ENCODE assay signal across 1 cellular context in the genomic region with DNA sequence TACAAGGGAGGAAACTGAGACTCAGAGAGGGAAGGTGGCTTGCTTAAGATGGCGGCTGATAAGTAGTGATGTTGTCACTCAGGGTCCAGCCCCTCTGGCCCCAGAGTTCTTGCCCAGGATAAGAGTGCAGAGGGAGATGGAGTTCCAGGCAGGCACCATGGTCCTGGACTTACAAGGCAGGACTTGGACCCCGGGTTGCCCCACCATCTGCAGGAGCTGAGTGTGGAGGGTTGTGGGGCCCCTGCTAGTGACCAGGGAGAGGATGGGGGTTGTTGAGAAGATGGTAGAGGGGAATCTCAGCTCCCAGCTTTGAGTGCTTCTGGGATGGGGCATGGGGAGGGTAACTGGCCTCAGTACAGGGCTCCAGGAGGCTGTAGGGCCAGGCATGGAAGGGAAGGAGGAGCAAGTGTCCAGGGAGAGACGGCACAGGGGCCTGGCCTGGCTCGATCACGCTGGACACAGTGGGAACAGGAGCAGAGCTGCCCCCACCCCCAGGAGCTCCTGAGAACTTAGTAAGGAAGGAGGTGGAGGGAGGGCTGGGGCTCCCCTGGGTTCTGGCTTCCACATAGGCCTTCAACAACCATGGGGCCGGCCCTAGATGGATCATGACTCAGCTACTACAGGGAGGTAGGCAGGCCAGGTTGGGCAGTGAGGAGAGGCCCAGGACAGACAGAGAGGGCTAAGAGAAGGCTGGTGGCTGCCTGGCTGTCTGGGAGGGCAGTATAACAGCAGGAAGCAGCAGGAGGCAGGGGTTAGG.
TF ChIP-seq lines count a peak whose summit lies in the region.

No MANE protein-coding gene starts in this region.

TF ChIP-seq in SK-N-SH, 30 proteins besides CTCF, POLR2A, EP300 and RAD21 (continued from another document):
- TF ChIP-seq TAF1 (IDR thresholded peaks at IDR 0.05; ENCODE audit: borderline replicate concordance, low read depth, low read length) (peak; percentile 22; the same call in 1 of the 2 replicates), ELF1 (IDR thresholded peaks at IDR 0.05) (no peak), GATA2 (CRISPR knock-in tag; IDR thresholded peaks at IDR 0.05) (no peak), FOXJ3 (CRISPR knock-in tag; IDR thresholded peaks at IDR 0.05) (no peak), NRF1 (IDR thresholded peaks at IDR 0.05; ENCODE audit: low read depth, low read length) (no peak), FOSL2 (IDR thresholded peaks at IDR 0.05; ENCODE audit: borderline replicate concordance, low read depth) (no peak; the same call in 1 of the 2 replicates)
- TF ChIP-seq, protein P1, sequence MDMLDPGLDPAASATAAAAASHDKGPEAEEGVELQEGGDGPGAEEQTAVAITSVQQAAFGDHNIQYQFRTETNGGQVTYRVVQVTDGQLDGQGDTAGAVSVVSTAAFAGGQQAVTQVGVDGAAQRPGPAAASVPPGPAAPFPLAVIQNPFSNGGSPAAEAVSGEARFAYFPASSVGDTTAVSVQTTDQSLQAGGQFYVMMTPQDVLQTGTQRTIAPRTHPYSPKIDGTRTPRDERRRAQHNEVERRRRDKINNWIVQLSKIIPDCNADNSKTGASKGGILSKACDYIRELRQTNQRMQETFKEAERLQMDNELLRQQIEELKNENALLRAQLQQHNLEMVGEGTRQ (IDR thresholded peaks at IDR 0.05; ENCODE audit: borderline replicate concordance, low read depth, low read length): no peak
- TF ChIP-seq, protein P2, sequence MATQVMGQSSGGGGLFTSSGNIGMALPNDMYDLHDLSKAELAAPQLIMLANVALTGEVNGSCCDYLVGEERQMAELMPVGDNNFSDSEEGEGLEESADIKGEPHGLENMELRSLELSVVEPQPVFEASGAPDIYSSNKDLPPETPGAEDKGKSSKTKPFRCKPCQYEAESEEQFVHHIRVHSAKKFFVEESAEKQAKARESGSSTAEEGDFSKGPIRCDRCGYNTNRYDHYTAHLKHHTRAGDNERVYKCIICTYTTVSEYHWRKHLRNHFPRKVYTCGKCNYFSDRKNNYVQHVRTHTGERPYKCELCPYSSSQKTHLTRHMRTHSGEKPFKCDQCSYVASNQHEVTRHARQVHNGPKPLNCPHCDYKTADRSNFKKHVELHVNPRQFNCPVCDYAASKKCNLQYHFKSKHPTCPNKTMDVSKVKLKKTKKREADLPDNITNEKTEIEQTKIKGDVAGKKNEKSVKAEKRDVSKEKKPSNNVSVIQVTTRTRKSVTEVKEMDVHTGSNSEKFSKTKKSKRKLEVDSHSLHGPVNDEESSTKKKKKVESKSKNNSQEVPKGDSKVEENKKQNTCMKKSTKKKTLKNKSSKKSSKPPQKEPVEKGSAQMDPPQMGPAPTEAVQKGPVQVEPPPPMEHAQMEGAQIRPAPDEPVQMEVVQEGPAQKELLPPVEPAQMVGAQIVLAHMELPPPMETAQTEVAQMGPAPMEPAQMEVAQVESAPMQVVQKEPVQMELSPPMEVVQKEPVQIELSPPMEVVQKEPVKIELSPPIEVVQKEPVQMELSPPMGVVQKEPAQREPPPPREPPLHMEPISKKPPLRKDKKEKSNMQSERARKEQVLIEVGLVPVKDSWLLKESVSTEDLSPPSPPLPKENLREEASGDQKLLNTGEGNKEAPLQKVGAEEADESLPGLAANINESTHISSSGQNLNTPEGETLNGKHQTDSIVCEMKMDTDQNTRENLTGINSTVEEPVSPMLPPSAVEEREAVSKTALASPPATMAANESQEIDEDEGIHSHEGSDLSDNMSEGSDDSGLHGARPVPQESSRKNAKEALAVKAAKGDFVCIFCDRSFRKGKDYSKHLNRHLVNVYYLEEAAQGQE (IDR thresholded peaks at IDR 0.05; ENCODE audit: low read depth, low read length): no peak
- TF ChIP-seq, protein P3, sequence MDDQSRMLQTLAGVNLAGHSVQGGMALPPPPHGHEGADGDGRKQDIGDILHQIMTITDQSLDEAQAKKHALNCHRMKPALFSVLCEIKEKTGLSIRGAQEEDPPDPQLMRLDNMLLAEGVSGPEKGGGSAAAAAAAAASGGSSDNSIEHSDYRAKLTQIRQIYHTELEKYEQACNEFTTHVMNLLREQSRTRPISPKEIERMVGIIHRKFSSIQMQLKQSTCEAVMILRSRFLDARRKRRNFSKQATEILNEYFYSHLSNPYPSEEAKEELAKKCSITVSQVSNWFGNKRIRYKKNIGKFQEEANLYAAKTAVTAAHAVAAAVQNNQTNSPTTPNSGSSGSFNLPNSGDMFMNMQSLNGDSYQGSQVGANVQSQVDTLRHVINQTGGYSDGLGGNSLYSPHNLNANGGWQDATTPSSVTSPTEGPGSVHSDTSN (IDR thresholded peaks at IDR 0.05): no peak
